8 cellular contexts compared by ENCODE assay signal in the genomic region with DNA sequence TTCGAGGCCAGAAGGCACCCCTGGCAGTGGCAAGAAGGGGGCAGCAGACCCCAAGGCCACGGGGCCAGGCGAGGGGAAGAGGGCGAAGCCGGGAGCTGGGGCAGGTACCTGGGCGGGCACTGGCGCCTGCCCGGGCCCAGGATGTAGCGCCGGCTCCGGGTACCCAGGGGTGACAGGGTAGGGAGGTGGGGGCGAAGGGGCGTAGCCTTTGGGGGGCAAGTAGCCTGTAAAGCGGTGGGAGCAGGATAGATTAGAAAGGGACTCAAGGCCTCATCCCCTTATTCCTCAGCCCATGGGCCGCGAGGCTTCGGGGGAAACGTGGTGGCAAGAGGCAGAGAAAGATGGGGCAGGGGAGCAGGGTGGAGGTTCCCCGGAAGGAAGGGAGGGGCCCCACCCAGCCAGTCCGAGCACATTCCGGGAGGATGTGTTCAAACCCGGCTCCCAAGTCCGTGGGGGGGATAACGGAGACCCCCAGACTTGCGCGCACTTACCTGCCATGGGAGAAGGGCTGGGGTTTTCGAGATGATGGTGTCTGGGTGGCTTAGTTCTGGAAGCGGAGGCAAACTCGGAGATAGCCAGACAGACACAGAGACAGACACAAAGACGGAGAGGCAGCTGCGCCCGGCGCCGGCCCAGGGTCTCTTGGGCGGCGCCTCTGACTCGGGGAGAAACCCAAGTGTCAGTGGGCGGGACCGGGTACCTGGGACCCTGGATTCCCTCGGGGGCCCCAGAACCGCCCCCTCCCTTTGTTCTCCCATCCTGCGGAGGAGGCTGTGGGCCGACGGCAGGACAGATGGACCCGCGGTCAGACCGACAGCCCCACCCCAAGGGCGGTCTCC. TPM values are rescaled to one million over a fixed set of nuclear protein-coding genes. Genes with fewer than 3 reads are reported as not detected.
DNase-seq lines count a peak whose midpoint lies in the region; ATAC-seq lines count a peak whose summit lies in the region.

No MANE protein-coding gene starts in this region.

- CTCF ChIA-PET in activated naive CD4-positive, alpha-beta T cell treated with anti-CD3 and anti-CD28 coated beads, Interleukin-2, amount 10 ng/mL, durations not matched to agents 7 days and 5 days (lab: Charles Lee) = interaction anchor here (0.6 to 2.3 kb wide), 2 partner anchors 43 to 98 kb away, joined by 3 to 7 read pairs; no protein-coding TSS in a partner anchor

- DNase-seq in NCI-H1436 (lab: John Stamatoyannopoulos, UW) (peak; percentile 73), NCI-H1436 treated with DMSO at 0.1 percent for 48 hours (lab: John Stamatoyannopoulos, UW) (no peak), NCI-H82 (lab: John Stamatoyannopoulos, UW) (peak; percentile 82), right cardiac atrium (peak in 1 of 3 donors; percentile 62), dedifferentiated amniotic fluid mesenchymal stem cell (ENCODE audit: extremely low spot score) (no peak)
- peak; percentile 80 for DNase-seq in activated naive CD4-positive, alpha-beta T cell treated with anti-CD3 and anti-CD28 coated beads, Interleukin-2, amount 10 ng/mL, durations not matched to agents 7 days and 5 days

- no peaks in the 10 kb centered on the region for H3K9me3 Mint-ChIP-seq in activated naive CD4-positive, alpha-beta T cell treated with anti-CD3 and anti-CD28 coated beads, Interleukin-2, amount 10 ng/mL, durations not matched to agents 7 days and 5 days

- H3K27ac ChIP-seq in right cardiac atrium (ENCODE audit: low read length) (peak overlapping the region; percentile 75), skeletal muscle tissue (ENCODE audit: low read depth, low read length) (peak overlapping the region; percentile 75)

- WGBS in right cardiac atrium = 6% methylated on average over 48 of the region's 48 CpGs

- H3K27me3 ChIP-seq in right cardiac atrium (ENCODE audit: control insufficient read depth, insufficient read depth) (no peaks in the 10 kb centered on the region), skeletal muscle tissue (ENCODE audit: control insufficient read depth in 3 of 3, insufficient read depth in 3 of 3, low read length in 3 of 3) (no peaks in the 10 kb centered on the region)

- H3K4me3 ChIP-seq in right cardiac atrium (ENCODE audit: low read length) (peak overlapping the region; percentile 92), skeletal muscle tissue (ENCODE audit: low read length in 3 of 3) (peak overlapping the region; percentile 70 to 84 (median 83))

- H3K9me3 ChIP-seq in right cardiac atrium (ENCODE audit: control insufficient read depth, low read length) = no peaks in the 10 kb centered on the region
- no peaks in the 10 kb centered on the region for H3K9me3 ChIP-seq in skeletal muscle tissue (ENCODE audit: control insufficient read depth in 3 of 3, low read length in 3 of 3)

- intact Hi-C loops in right cardiac atrium (cut with DNase I) = loop anchor here in 1 of 4 donors (5.0 kb wide), 1 partner anchor 93 kb away; no protein-coding TSS in a partner anchor

- peak overlapping the region; percentile 87 for H3K27ac Mint-ChIP-seq in activated naive CD4-positive, alpha-beta T cell treated with anti-CD3 and anti-CD28 coated beads, Interleukin-2, amount 10 ng/mL, durations not matched to agents 7 days and 5 days

- H3K4me1 Mint-ChIP-seq in activated naive CD4-positive, alpha-beta T cell treated with anti-CD3 and anti-CD28 coated beads, Interleukin-2, amount 10 ng/mL, durations not matched to agents 7 days and 5 days = peaks cover 41% of the 10 kb centered on the region

- H3K9ac ChIP-seq in skeletal muscle tissue (ENCODE audit: low read depth in 1 of 3, low read length in 3 of 3) = peak overlapping the region; percentile 75 to 95 (median 84)

- peaks cover 7% of the 10 kb centered on the region for H3K27me3 Mint-ChIP-seq in activated naive CD4-positive, alpha-beta T cell treated with anti-CD3 and anti-CD28 coated beads, Interleukin-2, amount 10 ng/mL, durations not matched to agents 7 days and 5 days

- peaks cover 14 to 33% (median 25%) of the 10 kb centered on the region in 3 donors for H3K36me3 ChIP-seq in skeletal muscle tissue (ENCODE audit: control insufficient read depth in 3 of 3, insufficient read depth in 3 of 3, low read length in 3 of 3)

- peaks cover 42% of the 10 kb centered on the region for H3K36me3 Mint-ChIP-seq in activated naive CD4-positive, alpha-beta T cell treated with anti-CD3 and anti-CD28 coated beads, Interleukin-2, amount 10 ng/mL, durations not matched to agents 7 days and 5 days

- ATAC-seq in HG02870 (IDR thresholded peaks at IDR 0.05; ENCODE audit: unreplicated experiment) (peak; percentile 34), right cardiac atrium (peak; percentile 7 to 44)

- H3K4me3 Mint-ChIP-seq in activated naive CD4-positive, alpha-beta T cell treated with anti-CD3 and anti-CD28 coated beads, Interleukin-2, amount 10 ng/mL, durations not matched to agents 7 days and 5 days = peak overlapping the region; percentile 94

- no peaks in the 10 kb centered on the region for H3K4me1 ChIP-seq in right cardiac atrium (ENCODE audit: control insufficient read depth, insufficient read depth, low read length)
- H3K4me1 ChIP-seq in skeletal muscle tissue (ENCODE audit: control insufficient read depth in 3 of 3, insufficient read depth in 3 of 3, low read length in 3 of 3) = peaks cover 8 to 15% (median 13%) of the 10 kb centered on the region in 3 donors

RNA-seq across cellular contexts. Expression of gene PLSCR3, which starts 0.5 kb away (rescaled TPM):
- total RNA-seq in right cardiac atrium (10 to 100 TPM; 19.8 to 25.0 (median 22.9) TPM), skeletal muscle tissue (10.4 TPM)
- 25.9 TPM for polyA plus RNA-seq in right cardiac atrium

RNA-seq across cellular contexts. Expression of gene TMEM256, which starts 10.1 kb away (rescaled TPM):
- total RNA-seq in right cardiac atrium (100 to 1,000 TPM in 1 of 4 donors, 10 to 100 TPM in 3; 79.6 to 105 (median 97.3) TPM), skeletal muscle tissue (149 TPM)
- 210 TPM for polyA plus RNA-seq in right cardiac atrium

RNA-seq across cellular contexts. Expression of gene TNK1, which starts 12.9 kb away (rescaled TPM):
- total RNA-seq in right cardiac atrium (1 to 10 TPM; 2.1 to 3.6 (median 3.4) TPM), skeletal muscle tissue (not detected)
- polyA plus RNA-seq in right cardiac atrium = 1.7 TPM

RNA-seq across cellular contexts. Expression of gene NLGN2, which starts 13.8 kb away (rescaled TPM):
- total RNA-seq in right cardiac atrium (10 to 100 TPM; 10.7 to 15.7 (median 14.1) TPM), skeletal muscle tissue (3.1 TPM)
- 6.9 TPM for polyA plus RNA-seq in right cardiac atrium

RNA-seq across cellular contexts. Expression of gene SPEM1, which starts 26.3 kb away (rescaled TPM):
- total RNA-seq in right cardiac atrium = not detected
- not detected for polyA plus RNA-seq in right cardiac atrium
- total RNA-seq in skeletal muscle tissue = not detected

Comparison
In these comparisons a context has a peak if more than half of its experiments do, and no peak if none do; other contexts are left out.
1. DNase-seq: peak in NCI-H1436 (single experiment), NCI-H82 (single experiment) and activated naive CD4-positive, alpha-beta T cell treated with anti-CD3 and anti-CD28 coated beads, Interleukin-2, amount 10 ng/mL, durations not matched to agents 7 days and 5 days (single experiment); none in NCI-H1436 treated with DMSO at 0.1 percent for 48 hours (single experiment) and dedifferentiated amniotic fluid mesenchymal stem cell (single experiment).